In the genomic region with DNA sequence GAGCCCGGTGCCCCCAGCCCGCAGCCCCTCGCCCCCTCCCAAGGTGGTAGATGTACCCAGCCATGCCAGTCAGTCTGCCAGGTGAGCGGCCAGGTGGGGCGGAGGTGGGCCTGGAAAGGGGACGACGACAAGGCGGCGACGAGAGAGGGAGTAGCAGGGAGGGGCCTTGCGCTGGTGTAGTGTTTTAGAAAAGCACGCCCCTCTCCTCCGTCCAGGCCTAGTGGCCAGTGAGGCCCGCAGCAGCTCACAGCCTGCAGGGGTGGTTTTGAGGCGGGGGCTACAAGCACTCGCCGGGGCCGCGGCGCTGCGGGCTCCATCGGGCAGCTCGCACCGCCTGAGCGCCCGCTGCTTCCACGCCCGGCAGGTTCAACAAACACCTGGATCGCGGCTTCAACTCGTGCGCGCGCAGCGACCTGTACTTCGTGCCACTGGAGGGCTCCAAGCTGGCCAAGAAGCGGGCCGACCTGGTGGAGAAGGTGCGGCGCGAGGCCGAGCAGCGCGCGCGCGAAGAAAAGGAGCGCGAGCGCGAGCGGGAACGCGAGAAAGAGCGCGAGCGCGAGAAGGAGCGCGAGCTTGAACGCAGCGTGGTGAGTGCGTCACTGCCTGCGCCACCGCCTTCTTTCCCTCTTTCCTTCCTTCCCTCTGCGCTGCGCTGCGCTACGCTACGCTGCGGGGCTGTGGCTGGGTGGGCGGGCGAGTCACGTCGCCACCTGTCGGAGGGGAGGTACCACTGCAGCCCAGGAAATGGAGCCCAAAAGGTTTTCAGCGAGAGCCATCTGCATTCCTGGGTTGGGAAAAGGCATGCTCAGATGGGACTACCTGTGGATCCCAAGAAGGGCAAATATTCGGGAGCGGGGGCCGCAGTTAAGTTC, we compare ENCODE assay signal across 8 cellular contexts. TPM values are rescaled to one million over a fixed set of nuclear protein-coding genes. Genes with fewer than 3 reads are reported as not detected.
A peak's percentile ranks its signal among the peaks of the same experiment; 100 is the strongest.
DNase-seq lines count a peak whose midpoint lies in the region; ATAC-seq, FAIRE-seq and TF ChIP-seq lines count a peak whose summit lies in the region.

No MANE protein-coding gene starts in this region.

- in situ Hi-C loops in GM13976 (cut with MboI; ENCODE audit: low sequenced_read_pairs, unreplicated experiment), result loop anchor here (25.0 kb wide), 1 partner anchor 175 kb away; a partner anchor contains a TSS

- H3K27ac Mint-ChIP-seq in T-helper 1 cell treated with Interleukin-12 subunit alpha and Interleukin-12 subunit beta and Interleukin-4 antibody, amounts not matched to agents 30 μg/mL and 1 μg/mL, for 36 hours, result peak overlapping the region; percentile 93

- intact Hi-C loops in left cardiac atrium (cut with DNase I), result no loop called here
- intact Hi-C loops in prostate gland (cut with DNase I), result loop anchor here (10.0 kb wide), 1 partner anchor 63 kb away; a partner anchor contains a TSS

- ATAC-seq in HG02870 (IDR thresholded peaks at IDR 0.05; ENCODE audit: unreplicated experiment) (peak; percentile 89), left cardiac atrium (peak; percentile 89 to 94)

- no peaks in the 10 kb centered on the region for H3K27me3 ChIP-seq in prostate gland (replicated peaks; ENCODE audit: insufficient read depth)

- DNase-seq in GM13976 (ENCODE audit: low spot score) (peak; percentile 90), NCI-H1694 (lab: John Stamatoyannopoulos, UW) (peak; percentile 99), amygdala (lab: John Stamatoyannopoulos, UW) (peak; percentile 19 to 95 (median 84)), left cardiac atrium (peak; percentile 94), prostate gland (ENCODE audit: low spot score) (peak; percentile 91), urothelium cell line (ENCODE audit: low spot score) (peak; percentile 89)

- FAIRE-seq in urothelium cell line (lab: Jason Lieb, UNC), result peak; percentile 97

- under 1% methylated on average over 59 of the region's 80 CpGs for WGBS in prostate gland

- peak overlapping the region; percentile 92 to 94 for H3K27ac ChIP-seq in prostate gland

- H3K4me1 ChIP-seq in prostate gland (replicated peaks), result peaks cover 17% of the 10 kb centered on the region

- H3K9me3 ChIP-seq in prostate gland, result no peaks in the 10 kb centered on the region

- H3K4me1 Mint-ChIP-seq in T-helper 1 cell treated with Interleukin-12 subunit alpha and Interleukin-12 subunit beta and Interleukin-4 antibody, amounts not matched to agents 30 μg/mL and 1 μg/mL, for 36 hours (ENCODE audit: low read depth), result peaks cover 31% of the 10 kb centered on the region

- H3K27me3 Mint-ChIP-seq in T-helper 1 cell treated with Interleukin-12 subunit alpha and Interleukin-12 subunit beta and Interleukin-4 antibody, amounts not matched to agents 30 μg/mL and 1 μg/mL, for 36 hours (ENCODE audit: low read depth), result no peaks in the 10 kb centered on the region

- peaks cover 4 to 6% of the 10 kb centered on the region in 2 donors for H3K36me3 ChIP-seq in prostate gland

- peak overlapping the region; percentile 47 to 52 for H3K4me3 ChIP-seq in prostate gland

- TF ChIP-seq CTCF in GM13976 (IDR thresholded peaks at IDR 0.05; ENCODE audit: borderline replicate concordance, control extremely low read depth, extremely low read depth, insufficient read depth, missing control alignments) (peak; percentile 99), prostate gland (IDR thresholded peaks at IDR 0.05) (peak; percentile 98 to 99 (median 98))

- H3K4me3 Mint-ChIP-seq in T-helper 1 cell treated with Interleukin-12 subunit alpha and Interleukin-12 subunit beta and Interleukin-4 antibody, amounts not matched to agents 30 μg/mL and 1 μg/mL, for 36 hours, result peak overlapping the region; percentile 85

- peak; percentile 79 for TF ChIP-seq POLR2A in prostate gland (IDR thresholded peaks at IDR 0.05)

- H3K36me3 Mint-ChIP-seq in T-helper 1 cell treated with Interleukin-12 subunit alpha and Interleukin-12 subunit beta and Interleukin-4 antibody, amounts not matched to agents 30 μg/mL and 1 μg/mL, for 36 hours (ENCODE audit: low read depth), result peaks cover 36% of the 10 kb centered on the region

- H3K9me3 Mint-ChIP-seq in T-helper 1 cell treated with Interleukin-12 subunit alpha and Interleukin-12 subunit beta and Interleukin-4 antibody, amounts not matched to agents 30 μg/mL and 1 μg/mL, for 36 hours, result no peaks in the 10 kb centered on the region

RNA-seq across cellular contexts. Expression of a gene that starts 5.9 kb away (rescaled TPM):
- not detected for total RNA-seq in left cardiac atrium
- total RNA-seq in prostate gland, result not detected

RNA-seq across cellular contexts. Expression of a gene that starts 6.1 kb away (rescaled TPM):
- total RNA-seq in left cardiac atrium (100 to 1,000 TPM; 249 to 282 TPM), prostate gland (100 to 1,000 TPM; 352 to 711 TPM)

RNA-seq across cellular contexts. Expression of a gene that starts 10.0 kb away (rescaled TPM):
- total RNA-seq in left cardiac atrium (10 to 100 TPM; 75.3 to 83.1 TPM), prostate gland (100 to 1,000 TPM in 1 of 2 donors, 10 to 100 TPM in 1; 93.0 to 129 TPM)

RNA-seq across cellular contexts. Expression of a gene that starts 13.4 kb away (rescaled TPM):
- total RNA-seq in left cardiac atrium (10 to 100 TPM; 13.0 to 18.9 TPM), prostate gland (10 to 100 TPM; 30.6 to 43.2 TPM)

RNA-seq across cellular contexts. Expression of a gene that starts 23.3 kb away (rescaled TPM):
- total RNA-seq in left cardiac atrium (10 to 100 TPM; 12.8 to 24.9 TPM), prostate gland (10 to 100 TPM in 1 of 2 donors, 1 to 10 TPM in 1; 6.9 to 13.0 TPM)

Comparison
In these comparisons a context has a peak if more than half of its experiments do, and no peak if none do; other contexts are left out.
1. Peak in every context shown above with its lines: DNase-seq, ATAC-seq, H3K4me3 ChIP-seq and H3K27ac ChIP-seq.